ENCODE assay signal across 10 cellular contexts in genomic region chr17:80790981-80791742, GRCh38.
A peak's percentile ranks its signal among the peaks of the same experiment; 100 is the strongest.
DNase-seq lines count a peak whose midpoint lies in the region; ATAC-seq, FAIRE-seq and TF ChIP-seq lines count a peak whose summit lies in the region.
"Had no signal": no experiment of that assay in that cellular context is flagged by ENCODE, and none has a peak within 500 bp of the region (broad histone marks: within the 10 kb centered on the region; RNA-seq: fewer than 3 reads in every experiment).

No MANE protein-coding gene starts in this region.

- H3K4me1 ChIP-seq in Karpas-422 (ENCODE audit: low read length), result peaks cover 39% of the 10 kb centered on the region
- peaks cover 39% of the 10 kb centered on the region for H3K4me1 ChIP-seq in GM12878 (ENCODE audit: control insufficient read depth, insufficient read depth, low read length)

- peaks cover 44% of the 10 kb centered on the region for H3K79me2 ChIP-seq in Karpas-422 (ENCODE audit: low read length)
- H3K79me2 ChIP-seq in GM12878 (ENCODE audit: control insufficient read depth, insufficient read depth, low read length), result no peaks in the 10 kb centered on the region; the same call in 1 of the 2 replicates

- CTCF ChIA-PET in AG04450 (lab: Charles Lee), result no interaction called here
- CTCF ChIA-PET in GM12878 (lab: Yijun Ruan, JAX), result interaction anchor here (0.7 to 3.0 kb wide), 6 partner anchors 10 to 185 kb away, joined by 3 to 13 read pairs (median 4); no protein-coding TSS in a partner anchor

- TF ChIP-seq POLR2A in GM12878 (IDR thresholded peaks at IDR 0.05; ENCODE audit: low read depth, low read length), result no peak

- H3K9me3 ChIP-seq in AG04450 (ENCODE audit: control insufficient read depth, insufficient read depth, low read length) (no peaks in the 10 kb centered on the region; the same call in 1 of the 2 replicates), Karpas-422 (ENCODE audit: low read length) (no peaks in the 10 kb centered on the region), GM12878 (replicated peaks; ENCODE audit: control insufficient read depth, insufficient read depth, low read length) (peaks cover 5% of the 10 kb centered on the region; the same call in 2 of the 3 replicates)
- H3K9me3 ChIP-seq: lower lobe of right lung had no signal

- intact Hi-C loops in GM12878 (cut with micrococcal nuclease; ENCODE audit: unreplicated experiment), result loop anchor here (5.0 kb wide), 1 partner anchor 41 kb away; no protein-coding TSS in a partner anchor

- no peaks in the 10 kb centered on the region for H3K27me3 Mint-ChIP-seq in natural killer cell treated with Interleukin-12 subunit alpha and Interleukin-12 subunit beta and Interleukin-15 and Interleukin-18, amount 100 ng/mL, for 72 hours

- no peak overlapping the region for H2AFZ ChIP-seq in Karpas-422 (ENCODE audit: low read length)
- H2AFZ ChIP-seq in GM12878 (ENCODE audit: control insufficient read depth, low read depth, low read length), result no peak overlapping the region

- H3K27me3 ChIP-seq in AG04450 (ENCODE audit: control insufficient read depth, insufficient read depth, low read length) (no peaks in the 10 kb centered on the region), Karpas-422 (ENCODE audit: low read length) (no peaks in the 10 kb centered on the region), GM12878 (replicated peaks in 1 of 2; ENCODE audit: control insufficient read depth in 2 of 2, insufficient read depth in 2 of 2, low read length in 1 of 2) (no peaks in the 10 kb centered on the region)

- FAIRE-seq in GM12878 (lab: Jason Lieb, UNC), result no peak

- WGBS in GM12878 (ENCODE audit: insufficient coverage, insufficient replicate concordance, low lambda C conversion rate, missing lambda C conversion rate), result 87% methylated on average over 10 of the region's 10 CpGs

- peak overlapping the region; percentile 41 to 53 for H3K27ac Mint-ChIP-seq in natural killer cell treated with Interleukin-12 subunit alpha and Interleukin-12 subunit beta and Interleukin-15 and Interleukin-18, amount 100 ng/mL, for 72 hours

- no peak for TF ChIP-seq EP300 in GM12878 (IDR thresholded peaks at IDR 0.05; ENCODE audit: borderline replicate concordance in 1 of 2, control insufficient read depth in 1 of 2, low read depth in 2 of 2, low read length in 2 of 2)

- no peak for ATAC-seq in GM12878
- no peak for ATAC-seq in natural killer cell treated with Interleukin-12 subunit alpha and Interleukin-12 subunit beta and Interleukin-15 and Interleukin-18, amount 100 ng/mL, for 72 hours
- ATAC-seq: lower lobe of right lung had no signal

- TF ChIP-seq CTCF in AG04450 (IDR thresholded peaks at IDR 0.05; ENCODE audit: low read depth, low read length), result no peak
- TF ChIP-seq CTCF in GM12878 (IDR thresholded peaks at IDR 0.05 in 2 of 3, conservative IDR thresholded peaks at IDR 0.05 in 1 of 3; ENCODE audit: control insufficient read depth in 2 of 3, extremely low read depth in 1 of 3, insufficient read depth in 1 of 3, low read depth in 3 of 3, low read length in 3 of 3), result no peak

- no peaks in the 10 kb centered on the region for H3K9me2 ChIP-seq in Karpas-422 (replicated peaks; ENCODE audit: insufficient read depth, low read length)

- H3K4me3 Mint-ChIP-seq in natural killer cell treated with Interleukin-12 subunit alpha and Interleukin-12 subunit beta and Interleukin-15 and Interleukin-18, amount 100 ng/mL, for 72 hours, result peak overlapping the region; percentile 33

- BruUV-seq in GM12878 (replicated peaks; lab: Mats Ljungman, UMichigan), result no TSS peak

- in situ Hi-C loops in GM12878 (cut with MboI), result no loop called here

- SMC1A ChIA-PET in GM12878 (lab: Charles Lee; ENCODE audit: uncharacterized antibody, unreplicated experiment), result interaction anchor here (0.8 to 3.7 kb wide), 10 partner anchors 10 to 185 kb away, joined by 3 to 24 read pairs (median 5); no protein-coding TSS in a partner anchor

- H3K9ac ChIP-seq in Karpas-422 (ENCODE audit: low read length) (peak overlapping the region; percentile 32; the same call in 1 of the 2 replicates), GM12878 (ENCODE audit: control insufficient read depth, insufficient read depth, low read length) (no peak overlapping the region)

- no peaks in the 10 kb centered on the region for H4K20me1 ChIP-seq in Karpas-422 (ENCODE audit: insufficient read depth, low read depth, low read length)
- H4K20me1 ChIP-seq in GM12878 (ENCODE audit: control insufficient read depth, insufficient read depth), result no peaks in the 10 kb centered on the region

- no peaks in the 10 kb centered on the region for H3K36me3 ChIP-seq in Karpas-422 (ENCODE audit: insufficient read depth, low read length)
- H3K36me3 ChIP-seq in GM12878 (ENCODE audit: control insufficient read depth in 2 of 2, insufficient read depth in 2 of 2, low read length in 1 of 2), result peaks cover 4 to 5% of the 10 kb centered on the region in 2 experiments; a peak in 2 of 4 replicates

- no peak for TF ChIP-seq RAD21 in GM12878 (IDR thresholded peaks at IDR 0.05; ENCODE audit: insufficient read depth, low read depth, low read length)

- H3K4me2 ChIP-seq in Karpas-422 (ENCODE audit: low read depth, low read length, poor library complexity, severe bottlenecking) (peak overlapping the region; percentile 68), GM12878 (ENCODE audit: control insufficient read depth, insufficient read depth) (peak overlapping the region; percentile 80)

- RAD21 ChIA-PET in GM12878 (lab: Charles Lee; ENCODE audit: unreplicated experiment), result interaction anchor here (1.2 to 2.6 kb wide), 4 partner anchors 42 to 186 kb away, joined by 4 to 15 read pairs (median 4); no protein-coding TSS in a partner anchor

- peaks cover 3% of the 10 kb centered on the region for H3K9me3 Mint-ChIP-seq in natural killer cell treated with Interleukin-12 subunit alpha and Interleukin-12 subunit beta and Interleukin-15 and Interleukin-18, amount 100 ng/mL, for 72 hours

- peaks cover 40 to 52% of the 10 kb centered on the region in 2 donors for H3K4me1 Mint-ChIP-seq in natural killer cell treated with Interleukin-12 subunit alpha and Interleukin-12 subunit beta and Interleukin-15 and Interleukin-18, amount 100 ng/mL, for 72 hours (ENCODE audit: low read depth in 2 of 2)

- H3K27ac ChIP-seq in AG04450 (ENCODE audit: low read depth, low read length) (peak overlapping the region; percentile 77), Karpas-422 (ENCODE audit: low read length) (peak overlapping the region; percentile 94), GM12878 (ENCODE audit: control insufficient read depth, insufficient read depth) (peak overlapping the region; percentile 75)

- DNase-seq in AG04450 (ENCODE audit: low read depth, low spot score), result no peak
- DNase-seq in Karpas-422, result no peak
- no peak for DNase-seq in GM12878 (ENCODE audit: low read depth, low spot score)
- no peak for DNase-seq in natural killer cell treated with Interleukin-12 subunit alpha and Interleukin-12 subunit beta and Interleukin-15 and Interleukin-18, amount 100 ng/mL, for 72 hours (ENCODE audit: low spot score)
- no peak for DNase-seq in H4 (ENCODE audit: low spot score)
- no peak for DNase-seq in germinal center (ENCODE audit: low spot score)
- DNase-seq in NCI-H1417 treated with DMSO at 0.1 percent for 48 hours (lab: John Stamatoyannopoulos, UW), result no peak
- no peak for DNase-seq in NCI-H2081 (lab: John Stamatoyannopoulos, UW)
- DNase-seq: lower lobe of right lung, NCI-H510A had no signal

- H3K36me3 Mint-ChIP-seq in natural killer cell treated with Interleukin-12 subunit alpha and Interleukin-12 subunit beta and Interleukin-15 and Interleukin-18, amount 100 ng/mL, for 72 hours, result peaks cover 15% of the 10 kb centered on the region

- H3K4me3 ChIP-seq in AG04450 (ENCODE audit: low read depth, low read length), result no peak overlapping the region
- H3K4me3 ChIP-seq in Karpas-422 (ENCODE audit: low read length), result no peak overlapping the region
- H3K4me3 ChIP-seq in GM12878, result no peak overlapping the region
- H3K4me3 ChIP-seq: lower lobe of right lung had no signal

- POLR2A ChIA-PET in AG04450 (lab: Yijun Ruan, JAX) (interaction anchor here (0.7 to 1.6 kb wide), 3 partner anchors 66 to 336 kb away, joined by 3 to 4 read pairs (median 3); no protein-coding TSS in a partner anchor), GM12878 (lab: Charles Lee) (interaction anchor here (0.7 to 1.7 kb wide), 2 partner anchors 42 to 54 kb away, joined by 3 to 4 read pairs; no protein-coding TSS in a partner anchor)

TF ChIP-seq in GM12878, 131 proteins besides CTCF, POLR2A, EP300 and RAD21:
- TF ChIP-seq BACH1 (IDR thresholded peaks at IDR 0.05; ENCODE audit: borderline replicate concordance) (no peak), TCF7 (IDR thresholded peaks at IDR 0.05; ENCODE audit: borderline replicate concordance) (peak; percentile 59; the same call in 1 of the 2 replicates)
